24 cellular contexts compared by ENCODE assay signal in genomic region chr15:39279331-39279730, GRCh38.
"Had no signal": no experiment of that assay in that cellular context is flagged by ENCODE, and none has a peak within 500 bp of the region (broad histone marks: within the 10 kb centered on the region; RNA-seq: fewer than 3 reads in every experiment).

No MANE protein-coding gene starts in this region.

- FAIRE-seq: endothelial cell of umbilical vein had no signal

- H3K4me2 ChIP-seq: neural progenitor cell had no signal

- H3K9ac ChIP-seq: neural progenitor cell, parathyroid adenoma had no signal

- H2AFZ ChIP-seq: neural progenitor cell, parathyroid adenoma had no signal

- H3K27ac ChIP-seq: adrenal gland, esophagus muscularis mucosa, gastroesophageal sphincter, heart right ventricle, neural progenitor cell, parathyroid adenoma, sigmoid colon, thyroid gland, WERI-Rb-1 had no signal

- H3K4me3 ChIP-seq: adrenal gland, esophagus muscularis mucosa, gastroesophageal sphincter, heart right ventricle, mucosa of descending colon, neural progenitor cell, sigmoid colon, thyroid gland had no signal

- H3K27me3 ChIP-seq: esophagus muscularis mucosa, gastroesophageal sphincter, heart right ventricle, neural progenitor cell, sigmoid colon, thyroid gland had no signal

- H3K4me1 ChIP-seq: adrenal gland, esophagus muscularis mucosa, neural progenitor cell, parathyroid adenoma, sigmoid colon, thyroid gland had no signal

- H3K79me2 ChIP-seq: parathyroid adenoma had no signal

- H3K36me3 ChIP-seq: adrenal gland, esophagus muscularis mucosa, gastroesophageal sphincter, heart right ventricle, neural progenitor cell, sigmoid colon, thyroid gland, WERI-Rb-1 had no signal

- DNase-seq: activated CD4-positive, alpha-beta T cell treated with anti-CD3 and anti-CD28 coated beads for 1 hour; activated CD8-positive, alpha-beta memory T cell treated with anti-CD3 and anti-CD28 coated beads for 24 hours; activated CD8-positive, alpha-beta memory T cell treated with anti-CD3 and anti-CD28 coated beads, Interleukin-2, amount 50 U/mL, for 48 hours; activated effector memory CD4-positive, alpha-beta T cell treated with Interleukin-2 at 50 U/mL for 16 hours; activated naive CD4-positive, alpha-beta T cell treated with anti-CD3 and anti-CD28 coated beads, Interleukin-2, amount 50 U/mL, for 16 hours; activated T-cell treated with anti-CD3 and anti-CD28 coated beads, Interleukin-2, amount 50 U/mL, for 48 hours; adrenal gland; effector CD8-positive, alpha-beta T cell; heart right ventricle; immature natural killer cell; left ventricle myocardium superior; mucosa of descending colon; naive B cell; sigmoid colon; stimulated activated naive CD4-positive, alpha-beta T cell; SW 1271; T-helper 2 cell; thyroid gland; WERI-Rb-1 had no signal

- H3K9me3 ChIP-seq: adrenal gland, gastroesophageal sphincter, mucosa of descending colon, sigmoid colon, thyroid gland had no signal
